In the genomic region with DNA sequence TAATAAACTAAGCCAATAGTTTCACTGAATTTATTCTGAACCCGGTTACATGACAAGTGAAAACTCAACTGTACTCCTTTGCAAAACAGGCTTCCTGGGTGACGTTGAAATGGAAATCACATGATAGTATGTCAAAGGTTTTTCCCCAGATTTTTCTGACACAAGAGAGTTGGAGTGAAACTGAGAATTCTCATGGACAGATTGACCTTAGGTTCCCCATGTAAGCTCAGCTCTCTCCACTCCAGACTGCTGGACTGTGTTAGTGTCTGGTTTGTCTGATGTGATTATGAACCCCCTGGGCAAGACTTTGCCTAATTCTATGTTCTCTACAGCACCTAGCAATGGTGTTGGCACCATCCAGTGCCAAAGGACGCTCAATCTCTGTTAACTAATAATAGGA, we compare ENCODE assay signal across 15 cellular contexts.
DNase-seq lines count a peak whose midpoint lies in the region; ATAC-seq, FAIRE-seq and TF ChIP-seq lines count a peak whose summit lies in the region.
"Had no signal": no experiment of that assay in that cellular context is flagged by ENCODE, and none has a peak within 500 bp of the region (broad histone marks: within the 10 kb centered on the region; RNA-seq: fewer than 3 reads in every experiment).

No MANE protein-coding gene starts in this region.

- no peaks in the 10 kb centered on the region for H3K79me2 ChIP-seq in astrocyte (ENCODE audit: insufficient read depth, low read length)

- no peak for FAIRE-seq in astrocyte (lab: Jason Lieb, UNC)
- FAIRE-seq: G401.6, TTC549 had no signal

- peaks cover 9% of the 10 kb centered on the region for H3K4me1 ChIP-seq in astrocyte (ENCODE audit: insufficient read depth, low read length)
- H3K4me1 ChIP-seq in effector memory CD4-positive, alpha-beta T cell (ENCODE audit: control insufficient read depth, insufficient read depth, low read length, poor library complexity, severe bottlenecking) = no peaks in the 10 kb centered on the region
- H3K4me1 ChIP-seq: vagina had no signal

- no peaks in the 10 kb centered on the region for H3K27me3 Mint-ChIP-seq in astrocyte (ENCODE audit: low read depth, unreplicated experiment)

- no peaks in the 10 kb centered on the region for H3K9me3 ChIP-seq in astrocyte (ENCODE audit: insufficient read depth, low read depth, low read length)
- no peaks in the 10 kb centered on the region for H3K9me3 ChIP-seq in effector memory CD4-positive, alpha-beta T cell (ENCODE audit: control insufficient read depth, low read length)
- H3K9me3 ChIP-seq: vagina had no signal

- no peaks in the 10 kb centered on the region for H3K27me3 ChIP-seq in astrocyte (ENCODE audit: insufficient read depth, low read length)
- no peaks in the 10 kb centered on the region for H3K27me3 ChIP-seq in effector memory CD4-positive, alpha-beta T cell (replicated peaks; ENCODE audit: control insufficient read depth, insufficient read depth, low read length, poor library complexity, severe bottlenecking)
- H3K27me3 ChIP-seq: cardiac muscle cell, vagina had no signal

- peaks cover 3% of the 10 kb centered on the region for H3K9me3 Mint-ChIP-seq in astrocyte (ENCODE audit: unreplicated experiment)

- H3K27ac Mint-ChIP-seq in astrocyte (ENCODE audit: unreplicated experiment) = peak overlapping the region; percentile 68

- DNase-seq in astrocyte (ENCODE audit: low read depth) (no peak), amygdala (lab: John Stamatoyannopoulos, UW) (no peak)
- DNase-seq in effector memory CD4-positive, alpha-beta T cell = no peak
- no peak for DNase-seq in activated effector memory CD4-positive, alpha-beta T cell treated with Interleukin-2 at 50 U/mL for 16 hours
- no peak for DNase-seq in NK-92 treated with Interleukin-12 subunit alpha and Interleukin-12 subunit beta, amount 100 ng/mL, for 24 hours (lab: John Stamatoyannopoulos, UW)
- DNase-seq: activated T-cell treated with anti-CD3 and anti-CD28 coated beads, Interleukin-2, amount 50 U/mL, for 1 hour; NCI-H1436; occipital lobe had no signal

- no peak for TF ChIP-seq CTCF in astrocyte (IDR thresholded peaks at IDR 0.05; ENCODE audit: insufficient read depth, low read depth, low read length)

- H3K4me3 ChIP-seq in astrocyte (ENCODE audit: insufficient read depth, low read depth, low read length) = no peak overlapping the region
- H3K4me3 ChIP-seq in effector memory CD4-positive, alpha-beta T cell (ENCODE audit: insufficient read depth, low read depth, low read length, poor library complexity, severe bottlenecking) = no peak overlapping the region
- H3K4me3 ChIP-seq: cardiac muscle cell, vagina had no signal

- H3K4me2 ChIP-seq in astrocyte (ENCODE audit: low read length) = no peak overlapping the region

- no peak overlapping the region for H3K27ac ChIP-seq in astrocyte (ENCODE audit: low read depth, low read length)
- H3K27ac ChIP-seq in effector memory CD4-positive, alpha-beta T cell (ENCODE audit: insufficient read depth, low read length, poor library complexity, severe bottlenecking) = no peak overlapping the region
- H3K27ac ChIP-seq: cardiac muscle cell, vagina had no signal

- H3K36me3 Mint-ChIP-seq in astrocyte (ENCODE audit: low read depth, unreplicated experiment) = no peaks in the 10 kb centered on the region

- no peak for TF ChIP-seq POLR2A in GM18505 (IDR thresholded peaks at IDR 0.05; ENCODE audit: borderline replicate concordance, extremely low read depth, insufficient read depth, insufficient read length)

- no peaks in the 10 kb centered on the region for H4K20me1 ChIP-seq in astrocyte (ENCODE audit: insufficient read depth, low read length)

- peaks cover 22% of the 10 kb centered on the region for H3K4me1 Mint-ChIP-seq in astrocyte (ENCODE audit: low read depth, unreplicated experiment)

- H3K36me3 ChIP-seq in astrocyte (ENCODE audit: insufficient read depth, low read length) = no peaks in the 10 kb centered on the region
- no peaks in the 10 kb centered on the region for H3K36me3 ChIP-seq in effector memory CD4-positive, alpha-beta T cell (ENCODE audit: control insufficient read depth, insufficient read depth, low read length)
- H3K36me3 ChIP-seq: cardiac muscle cell, vagina had no signal

- no peak overlapping the region for H3K9ac ChIP-seq in astrocyte (ENCODE audit: low read length)

- no peak overlapping the region for H2AFZ ChIP-seq in astrocyte (ENCODE audit: low read depth, low read length)

- ATAC-seq in GM18505 (IDR thresholded peaks at IDR 0.05; ENCODE audit: unreplicated experiment) (peak; percentile 71), GM21381 (IDR thresholded peaks at IDR 0.05; ENCODE audit: unreplicated experiment) (peak; percentile 77), HG03025 (IDR thresholded peaks at IDR 0.05; ENCODE audit: low FRiP score, unreplicated experiment) (peak; percentile 65)

- no peak overlapping the region for H3K4me3 Mint-ChIP-seq in astrocyte (ENCODE audit: unreplicated experiment)
